Comparison of ENCODE assay signal across 14 cellular contexts in the genomic region with DNA sequence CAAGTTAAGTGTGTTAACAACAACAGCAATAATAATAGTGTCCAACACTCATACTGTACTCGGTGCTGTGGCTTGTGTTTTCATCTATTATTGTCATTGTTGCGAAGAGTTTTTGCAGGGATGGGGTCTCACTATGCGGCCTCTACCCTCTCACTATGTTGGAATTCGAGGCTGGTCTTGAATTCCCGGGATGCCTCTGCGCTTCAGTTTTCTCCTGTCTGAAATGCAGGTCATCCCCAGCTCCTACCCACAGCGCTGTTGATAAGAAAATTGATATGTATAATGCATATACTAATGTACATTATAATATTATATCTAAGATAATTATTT. TPM values are rescaled to one million over a fixed set of nuclear protein-coding genes. Genes with fewer than 3 reads are reported as not detected.
DNase-seq lines count a peak whose midpoint lies in the region; TF ChIP-seq lines count a peak whose summit lies in the region.
"Had no signal": no experiment of that assay in that cellular context is flagged by ENCODE, and none has a peak within 500 bp of the region (broad histone marks: within the 10 kb centered on the region; RNA-seq: fewer than 3 reads in every experiment).

No MANE protein-coding gene starts in this region.

- H3K4me1 Mint-ChIP-seq in endodermal cell (peaks cover 37% of the 10 kb centered on the region), nephron (peaks cover 37% of the 10 kb centered on the region)
- H3K4me1 Mint-ChIP-seq: central memory CD8-positive, alpha-beta T cell had no signal

- H3K4me3 Mint-ChIP-seq in endodermal cell (peak overlapping the region; percentile 56), nephron (peak overlapping the region in 2 of 3 experiments; percentile 55 to 56)
- H3K4me3 Mint-ChIP-seq: central memory CD8-positive, alpha-beta T cell; stimulated activated memory B cell treated with anti-CD40 and anti-IgM and Interleukin-4, amounts not matched to agents 10 μg/mL and 1 μg/mL and 100 μg/mL, for 72 hours had no signal

- no peaks in the 10 kb centered on the region for H4K20me1 ChIP-seq in BLaER1

- H3K4me3 ChIP-seq in BLaER1 (peak overlapping the region; percentile 59), HUES64 (ENCODE audit: low read length) (peak overlapping the region; percentile 62), endodermal cell (ENCODE audit: low read length) (peak overlapping the region; percentile 64), tibial artery (no peak overlapping the region)

- peak overlapping the region; percentile 85 for H3K4me2 ChIP-seq in BLaER1

- H3K27me3 ChIP-seq in BLaER1 (no peaks in the 10 kb centered on the region), HUES64 (ENCODE audit: insufficient read depth, low read length) (no peaks in the 10 kb centered on the region), endodermal cell (ENCODE audit: control insufficient read depth, insufficient read depth, low read length, poor library complexity, severe bottlenecking) (no peaks in the 10 kb centered on the region), tibial artery (peaks cover 0 to 70% of the 10 kb centered on the region in 2 donors)

- intact Hi-C loops in tibial artery (cut with DNase I; ENCODE audit: low total_unique reads), result no loop called here

- peak overlapping the region; percentile 91 for H3K27ac Mint-ChIP-seq in endodermal cell
- H3K27ac Mint-ChIP-seq in nephron, result peak overlapping the region in 2 of 3 experiments; percentile 17 to 75
- H3K27ac Mint-ChIP-seq: stimulated activated memory B cell treated with anti-CD40 and anti-IgM and Interleukin-4, amounts not matched to agents 10 μg/mL and 1 μg/mL and 100 μg/mL, for 72 hours had no signal

- H3K36me3 Mint-ChIP-seq in endodermal cell (ENCODE audit: low read depth), result no peaks in the 10 kb centered on the region
- H3K36me3 Mint-ChIP-seq in nephron (ENCODE audit: low read depth), result no peaks in the 10 kb centered on the region
- H3K36me3 Mint-ChIP-seq: stimulated activated memory B cell treated with anti-CD40 and anti-IgM and Interleukin-4, amounts not matched to agents 10 μg/mL and 1 μg/mL and 100 μg/mL, for 72 hours had no signal

- peaks cover 2% of the 10 kb centered on the region for H3K27me3 Mint-ChIP-seq in endodermal cell (ENCODE audit: insufficient read depth)
- H3K27me3 Mint-ChIP-seq in nephron (ENCODE audit: low read depth), result peaks cover 44% of the 10 kb centered on the region

- DNase-seq in endodermal cell (no peak), NCI-H2227 (lab: John Stamatoyannopoulos, UW; ENCODE audit: unreplicated experiment) (no peak), NCI-H510A (lab: John Stamatoyannopoulos, UW) (no peak), tibial artery (no peak), T1000 (lab: John Stamatoyannopoulos, UW) (no peak)
- DNase-seq: activated CD4-positive, alpha-beta T cell treated with anti-CD3 and anti-CD28 coated beads, Interleukin-2, amount 50 U/mL, for 4 hours; activated naive CD4-positive, alpha-beta T cell; occipital lobe had no signal

- H3K4me1 ChIP-seq in BLaER1, result peaks cover 84% of the 10 kb centered on the region
- peaks cover 50% of the 10 kb centered on the region for H3K4me1 ChIP-seq in HUES64 (ENCODE audit: insufficient read depth, low read length)
- H3K4me1 ChIP-seq in endodermal cell (ENCODE audit: control insufficient read depth, insufficient read depth, low read length), result peaks cover 6% of the 10 kb centered on the region
- H3K4me1 ChIP-seq in tibial artery, result peaks cover 0 to 37% (median 25%) of the 10 kb centered on the region in 4 donors

- WGBS in HUES64, result 5% methylated on average over 5 of the region's 7 CpGs
- 11 to 23% methylated on average over 3 to 5 of the region's 7 CpGs for WGBS in endodermal cell (ENCODE audit: insufficient coverage in 1 of 2, insufficient read length in 1 of 2), 2 experiments

- H3K9me3 ChIP-seq in BLaER1 (no peaks in the 10 kb centered on the region), HUES64 (ENCODE audit: insufficient read depth, low read depth, low read length) (no peaks in the 10 kb centered on the region), endodermal cell (ENCODE audit: control insufficient read depth, low read length) (no peaks in the 10 kb centered on the region), tibial artery (no peaks in the 10 kb centered on the region)

- H3K9ac ChIP-seq in BLaER1, result peak overlapping the region; percentile 72
- peak overlapping the region; percentile 73 for H3K9ac ChIP-seq in HUES64 (ENCODE audit: low read depth, low read length)
- H3K9ac ChIP-seq in endodermal cell (ENCODE audit: extremely low read depth, low read length, poor library complexity, severe bottlenecking), result peak overlapping the region; percentile 45

- no peak for TF ChIP-seq CTCF in endodermal cell (conservative IDR thresholded peaks at IDR 0.05)
- no peak for TF ChIP-seq CTCF in nephron (IDR thresholded peaks at IDR 0.05; ENCODE audit: unreplicated experiment in 3 of 3)
- TF ChIP-seq CTCF in tibial artery (IDR thresholded peaks at IDR 0.05), result no peak

- H3K27ac ChIP-seq in BLaER1 (peak overlapping the region; percentile 95), HUES64 (ENCODE audit: low read depth, low read length) (peak overlapping the region; percentile 87), endodermal cell (ENCODE audit: low read depth, low read length) (peak overlapping the region; percentile 0), tibial artery (no peak overlapping the region)

- no peaks in the 10 kb centered on the region for H3K36me3 ChIP-seq in BLaER1
- H3K36me3 ChIP-seq in HUES64 (ENCODE audit: insufficient read depth, low read length), result no peaks in the 10 kb centered on the region
- no peaks in the 10 kb centered on the region for H3K36me3 ChIP-seq in endodermal cell (ENCODE audit: control insufficient read depth, insufficient read depth, low read length)
- no peaks in the 10 kb centered on the region for H3K36me3 ChIP-seq in tibial artery

- H3K9me3 Mint-ChIP-seq in endodermal cell (no peaks in the 10 kb centered on the region), nephron (no peaks in the 10 kb centered on the region)
- H3K9me3 Mint-ChIP-seq: central memory CD8-positive, alpha-beta T cell; stimulated activated memory B cell treated with anti-CD40 and anti-IgM and Interleukin-4, amounts not matched to agents 10 μg/mL and 1 μg/mL and 100 μg/mL, for 72 hours had no signal

RNA-seq across cellular contexts. Expression of a gene that starts 4.9 kb away (rescaled TPM):
- polyA plus RNA-seq in HUES64 (2013, experiment 1 of 2), result 0.35 TPM
- polyA plus RNA-seq in HUES64 (2013, experiment 2 of 2), result 0.63 TPM
- total RNA-seq in endodermal cell, result 1 to 10 TPM in 1 of 2 donors, under 1 TPM in 1; 0.48 to 1.4 TPM
- 0.82 TPM for polyA plus RNA-seq in endodermal cell (2013, experiment 1 of 2)
- polyA plus RNA-seq in endodermal cell (2013, experiment 2 of 2), result 0.41 TPM
- total RNA-seq: T-helper 2 cell treated with Interferon-gamma antibody and Interleukin-4, amounts not matched to agents 100 ng/mL and 5 ng/mL, for 36 hours had no signal

RNA-seq across cellular contexts. Expression of a gene that starts 13.4 kb away (rescaled TPM):
- polyA plus RNA-seq in HUES64 (2013, experiment 1 of 2), result 1.2 TPM
- 1.6 TPM for polyA plus RNA-seq in HUES64 (2013, experiment 2 of 2)
- total RNA-seq in endodermal cell, result 1 to 10 TPM; 3.3 to 6.6 TPM
- 1.6 TPM for polyA plus RNA-seq in endodermal cell (2013, experiment 1 of 2)
- polyA plus RNA-seq in endodermal cell (2013, experiment 2 of 2), result 2.5 TPM
- total RNA-seq: occipital lobe; T-helper 2 cell treated with Interferon-gamma antibody and Interleukin-4, amounts not matched to agents 100 ng/mL and 5 ng/mL, for 36 hours had no signal

RNA-seq across cellular contexts. Expression of a gene that starts 30.4 kb away (rescaled TPM):
- 13.6 TPM for polyA plus RNA-seq in HUES64 (2013, experiment 1 of 2)
- polyA plus RNA-seq in HUES64 (2013, experiment 2 of 2), result 15.6 TPM
- total RNA-seq in endodermal cell, result 10 to 100 TPM; 27.5 to 30.7 TPM
- 24.8 TPM for polyA plus RNA-seq in endodermal cell (2013, experiment 1 of 2)
- 21.8 TPM for polyA plus RNA-seq in endodermal cell (2013, experiment 2 of 2)

RNA-seq across cellular contexts. Expression of a gene that starts 49.0 kb away (rescaled TPM):
- polyA plus RNA-seq in HUES64 (2013, experiment 1 of 2), result 14.2 TPM
- polyA plus RNA-seq in HUES64 (2013, experiment 2 of 2), result 15.8 TPM
- 10 to 100 TPM; 19.7 to 21.1 TPM for total RNA-seq in endodermal cell
- 17.9 TPM for polyA plus RNA-seq in endodermal cell (2013, experiment 1 of 2)
- 15.7 TPM for polyA plus RNA-seq in endodermal cell (2013, experiment 2 of 2)

RNA-seq across cellular contexts. Expression of a gene that starts 49.8 kb away (rescaled TPM):
- polyA plus RNA-seq in HUES64 (2013, experiment 1 of 2), result 2.6 TPM
- polyA plus RNA-seq in HUES64 (2013, experiment 2 of 2), result 4.1 TPM
- total RNA-seq in endodermal cell, result 1 to 10 TPM; 5.0 to 5.8 TPM
- polyA plus RNA-seq in endodermal cell (2013, experiment 1 of 2), result 6.4 TPM
- polyA plus RNA-seq in endodermal cell (2013, experiment 2 of 2), result 4.8 TPM

Comparison
In these comparisons a context has a peak if more than half of its experiments do, and no peak if none do; other contexts are left out.
1. H3K27ac ChIP-seq: peak in BLaER1 (single experiment), HUES64 (single experiment) and endodermal cell (single experiment); none in tibial artery (0 of 2).
2. H3K4me3 ChIP-seq: peak in BLaER1 (single experiment), HUES64 (single experiment) and endodermal cell (single experiment); none in tibial artery (0 of 2).
3. Peak in every context shown above with its lines, with median percentiles within 50 percentile points of each other: H3K9ac ChIP-seq.